In the genomic region with DNA sequence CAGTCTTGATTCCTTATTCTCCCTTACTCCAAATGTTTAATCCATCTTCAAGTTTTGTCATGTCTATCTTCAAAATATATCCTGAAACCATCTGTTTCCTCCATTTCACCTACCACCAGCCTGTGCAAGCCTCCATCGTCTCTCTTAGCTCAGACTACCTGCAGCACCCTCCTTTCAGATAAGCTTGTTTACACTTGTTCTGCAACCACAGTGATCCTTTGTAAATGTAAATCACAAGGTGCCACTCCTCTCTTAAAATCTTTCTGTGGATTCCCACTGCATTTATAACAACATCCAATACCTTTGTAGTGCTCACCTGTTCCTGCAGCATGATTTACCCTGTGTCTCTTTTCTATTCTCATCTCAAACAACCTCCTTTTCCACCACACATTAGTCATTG, we compare ENCODE assay signal across 1 cellular context.
TF ChIP-seq lines count a peak whose summit lies in the region.

No MANE protein-coding gene starts in this region.

TF ChIP-seq in H1, 55 proteins besides CTCF, POLR2A, EP300 and RAD21:
- TF ChIP-seq CEBPB (IDR thresholded peaks at IDR 0.05; ENCODE audit: low read depth, low read length) = no peak
- TF ChIP-seq GTF2F1 (IDR thresholded peaks at IDR 0.05; ENCODE audit: borderline replicate concordance, low read depth, low read length) = no peak
- no peak for TF ChIP-seq TEAD4 (IDR thresholded peaks at IDR 0.05; ENCODE audit: low read depth, low read length)
- TF ChIP-seq, protein P1, sequence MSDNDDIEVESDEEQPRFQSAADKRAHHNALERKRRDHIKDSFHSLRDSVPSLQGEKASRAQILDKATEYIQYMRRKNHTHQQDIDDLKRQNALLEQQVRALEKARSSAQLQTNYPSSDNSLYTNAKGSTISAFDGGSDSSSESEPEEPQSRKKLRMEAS (IDR thresholded peaks at IDR 0.05) = no peak
- TF ChIP-seq ASH2L (IDR thresholded peaks at IDR 0.05; ENCODE audit: low read length) = no peak
